In the genomic region with DNA sequence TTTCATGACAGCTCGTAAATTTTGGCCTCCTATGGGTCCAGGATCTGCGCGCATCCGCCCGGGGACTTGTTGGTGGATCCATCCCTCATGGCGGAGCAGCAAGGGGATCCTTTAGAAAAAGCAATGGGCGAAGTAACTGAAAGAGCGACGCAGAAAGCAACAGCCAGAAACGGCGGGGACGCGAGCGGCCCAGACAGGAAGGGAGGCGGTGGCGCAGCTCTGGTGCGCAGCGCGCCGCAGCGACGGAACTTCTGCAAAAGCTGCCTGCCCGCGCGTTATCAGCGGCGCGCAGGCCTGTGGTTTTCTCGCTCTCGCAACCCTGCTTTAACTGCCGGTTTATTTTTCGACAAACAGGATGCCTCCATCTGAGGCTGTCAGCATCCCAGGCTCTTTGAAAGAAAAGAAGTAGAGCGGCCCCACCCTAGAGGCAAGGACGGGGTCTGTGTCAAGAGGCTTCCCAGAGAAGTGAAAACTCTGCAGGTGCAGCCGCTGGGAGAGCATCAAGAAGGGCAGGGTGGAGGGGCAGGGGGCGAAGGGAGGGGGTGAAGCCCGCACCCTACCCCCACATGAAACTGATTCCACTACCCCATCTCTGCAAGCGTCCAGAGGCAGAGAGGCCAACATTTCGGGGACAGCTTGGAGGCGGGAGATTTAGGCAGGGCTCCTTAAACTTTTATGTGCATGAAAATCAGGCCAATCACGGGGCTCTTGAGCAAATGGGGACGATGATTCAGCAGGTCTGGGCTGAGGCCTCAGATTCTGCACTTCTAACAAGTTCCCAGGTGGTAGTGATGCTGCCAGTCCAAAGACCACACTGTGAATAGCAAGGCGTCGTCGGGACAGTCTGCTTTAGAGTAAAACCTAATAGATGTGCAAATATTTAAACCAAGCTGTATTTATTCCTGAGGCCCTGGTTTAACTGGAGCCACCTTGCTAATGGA, we compare ENCODE assay signal across 8 cellular contexts. TPM values are rescaled to one million over a fixed set of nuclear protein-coding genes. Genes with fewer than 3 reads are reported as not detected.
A peak's percentile ranks its signal among the peaks of the same experiment; 100 is the strongest.
DNase-seq lines count a peak whose midpoint lies in the region; ATAC-seq and TF ChIP-seq lines count a peak whose summit lies in the region.

No MANE protein-coding gene starts in this region.

- H3K4me1 Mint-ChIP-seq in T-helper 1 cell treated with Interleukin-12 subunit alpha and Interleukin-12 subunit beta and Interleukin-4 antibody, amounts not matched to agents 30 μg/mL and 1 μg/mL, for 36 hours (ENCODE audit: low read depth) = peaks cover 76% of the 10 kb centered on the region

- H3K4me3 ChIP-seq in adrenal gland = peak overlapping the region in 1 of 4 donors; percentile 31

- no peaks in the 10 kb centered on the region for H3K9me3 Mint-ChIP-seq in T-helper 1 cell treated with Interleukin-12 subunit alpha and Interleukin-12 subunit beta and Interleukin-4 antibody, amounts not matched to agents 30 μg/mL and 1 μg/mL, for 36 hours

- TF ChIP-seq POLR2A in adrenal gland (IDR thresholded peaks at IDR 0.05) = no peak

- H3K27ac ChIP-seq in adrenal gland = peak overlapping the region in 1 of 5 donors; percentile 44

- H3K27ac Mint-ChIP-seq in T-helper 1 cell treated with Interleukin-12 subunit alpha and Interleukin-12 subunit beta and Interleukin-4 antibody, amounts not matched to agents 30 μg/mL and 1 μg/mL, for 36 hours = peak overlapping the region; percentile 100

- no peaks in the 10 kb centered on the region for H3K36me3 ChIP-seq in adrenal gland (replicated peaks in 1 of 2)

- ATAC-seq in GM18870 (IDR thresholded peaks at IDR 0.05; ENCODE audit: unreplicated experiment) (peak; percentile 66), HG03108 (IDR thresholded peaks at IDR 0.05; ENCODE audit: unreplicated experiment) (peak; percentile 81)

- intact Hi-C loops in adrenal gland (cut with DNase I) = no loop called here

- H3K27me3 Mint-ChIP-seq in T-helper 1 cell treated with Interleukin-12 subunit alpha and Interleukin-12 subunit beta and Interleukin-4 antibody, amounts not matched to agents 30 μg/mL and 1 μg/mL, for 36 hours (ENCODE audit: low read depth) = no peaks in the 10 kb centered on the region

- peaks cover 43% of the 10 kb centered on the region for H3K36me3 Mint-ChIP-seq in T-helper 1 cell treated with Interleukin-12 subunit alpha and Interleukin-12 subunit beta and Interleukin-4 antibody, amounts not matched to agents 30 μg/mL and 1 μg/mL, for 36 hours (ENCODE audit: low read depth)

- peak overlapping the region; percentile 87 for H3K4me3 Mint-ChIP-seq in T-helper 1 cell treated with Interleukin-12 subunit alpha and Interleukin-12 subunit beta and Interleukin-4 antibody, amounts not matched to agents 30 μg/mL and 1 μg/mL, for 36 hours

- H3K4me1 ChIP-seq in adrenal gland (replicated peaks in 1 of 2) = no peaks in the 10 kb centered on the region

- DNase-seq in adrenal gland (peak in 6 of 7 donors; percentile 19 to 60 (median 37)), inferior parietal cortex (ENCODE audit: extremely low spot score) (peak; percentile 63), NCI-H187 treated with DMSO at 0.1 percent for 48 hours (lab: John Stamatoyannopoulos, UW) (no peak), NCI-H1092 (lab: John Stamatoyannopoulos, UW) (no peak)
- peak; percentile 79 for DNase-seq in stimulated activated CD4-positive, alpha-beta T cell treated with anti-CD3 and anti-CD28 coated beads, Interleukin-1b, Interleukin-23, amount 100 ng/mL, for 48 hours

- no peaks in the 10 kb centered on the region for H3K9me3 ChIP-seq in adrenal gland (replicated peaks in 1 of 3)

- no peak for TF ChIP-seq CTCF in adrenal gland (IDR thresholded peaks at IDR 0.05)

- 18 to 23% (median 21%) methylated on average over 44 to 45 of the region's 45 CpGs for WGBS in adrenal gland, 4 donors

- peaks cover 6% of the 10 kb centered on the region for H3K27me3 ChIP-seq in adrenal gland

RNA-seq across cellular contexts. Expression of a gene that starts 22.2 kb away (rescaled TPM):
- total RNA-seq in adrenal gland = 10 to 100 TPM in 4 of 8 donors, 1 to 10 TPM in 4; 4.0 to 27.2 (median 11.8) TPM
- polyA plus RNA-seq in adrenal gland = 1 to 10 TPM; 2.2 to 5.2 (median 3.9) TPM

Comparison
In these comparisons a context has a peak if more than half of its experiments do, and no peak if none do; other contexts are left out.
1. DNase-seq: peak in adrenal gland (6 of 7), inferior parietal cortex (single experiment) and stimulated activated CD4-positive, alpha-beta T cell treated with anti-CD3 and anti-CD28 coated beads, Interleukin-1b, Interleukin-23, amount 100 ng/mL, for 48 hours (single experiment); none in NCI-H187 treated with DMSO at 0.1 percent for 48 hours (single experiment) and NCI-H1092 (single experiment).